Comparison of ENCODE assay signal across 15 cellular contexts in genomic region chr11:2549491-2549875, GRCh38.
DNase-seq lines count a peak whose midpoint lies in the region; ATAC-seq and TF ChIP-seq lines count a peak whose summit lies in the region.
"Had no signal": no experiment of that assay in that cellular context is flagged by ENCODE, and none has a peak within 500 bp of the region (broad histone marks: within the 10 kb centered on the region; RNA-seq: fewer than 3 reads in every experiment).

No MANE protein-coding gene starts in this region.

- H3K27ac ChIP-seq in right cardiac atrium (ENCODE audit: low read length) = no peak overlapping the region
- H3K27ac ChIP-seq: HL-60 had no signal

- no peak overlapping the region for H3K27ac Mint-ChIP-seq in CD14-positive monocyte
- H3K27ac Mint-ChIP-seq: CD8-positive, alpha-beta T cell; HFFc6 had no signal

- H3K4me1 Mint-ChIP-seq in CD14-positive monocyte = peaks cover 16% of the 10 kb centered on the region

- peaks cover 0 to 8% (median 3%) of the 10 kb centered on the region in 7 donors for H3K9me3 Mint-ChIP-seq in CD14-positive monocyte
- H3K9me3 Mint-ChIP-seq: CD8-positive, alpha-beta T cell; HFFc6 had no signal

- intact Hi-C loops in CD14-positive monocyte (cut with micrococcal nuclease) = no loop called here
- intact Hi-C loops in right cardiac atrium (cut with DNase I) = loop anchor here in 1 of 4 donors (10.0 kb wide), 1 partner anchor 225 kb away; no protein-coding TSS in a partner anchor
- intact Hi-C loops in sciatic nerve (cut with DNase I) = no loop called here

- WGBS in right cardiac atrium = 84% methylated on average over 13 of the region's 13 CpGs

- H3K4me3 Mint-ChIP-seq in CD14-positive monocyte = no peak overlapping the region
- H3K4me3 Mint-ChIP-seq: CD8-positive, alpha-beta T cell; HFFc6 had no signal

- H3K36me3 Mint-ChIP-seq in CD14-positive monocyte = peaks cover 9 to 18% of the 10 kb centered on the region in 2 donors
- H3K36me3 Mint-ChIP-seq: CD8-positive, alpha-beta T cell had no signal

- no peaks in the 10 kb centered on the region for H3K4me1 ChIP-seq in right cardiac atrium (ENCODE audit: control insufficient read depth, insufficient read depth, low read length)

- TF ChIP-seq CTCF in CD14-positive monocyte (IDR thresholded peaks at IDR 0.05) = no peak

- peaks cover 0 to 7% (median 4%) of the 10 kb centered on the region in 3 donors for H3K27me3 Mint-ChIP-seq in CD14-positive monocyte (ENCODE audit: low read depth in 3 of 3)

- peak; percentile 45 for DNase-seq in activated effector memory CD4-positive, alpha-beta T cell treated with anti-CD3 and anti-CD28 coated beads, Interleukin-2, amount 50 U/mL, for 16 hours
- DNase-seq in activated effector memory CD4-positive, alpha-beta T cell treated with Interleukin-2 at 50 U/mL for 16 hours = no peak
- DNase-seq in CD14-positive monocyte (ENCODE audit: low spot score) (peak; percentile 39), right cardiac atrium (peak; percentile 10 to 24 (median 13)), sciatic nerve (ENCODE audit: low spot score) (peak; percentile 36)
- DNase-seq: 8988T; CD8-positive, alpha-beta T cell; HFFc6; NCI-H187 treated with DMSO at 0.1 percent for 48 hours; NCI-H345; NCI-H526 treated with DMSO at 0.1 percent for 48 hours had no signal

- H3K4me3 ChIP-seq in right cardiac atrium (ENCODE audit: low read length) = no peak overlapping the region

- no peaks in the 10 kb centered on the region for H3K27me3 ChIP-seq in right cardiac atrium (ENCODE audit: control insufficient read depth, insufficient read depth)

- H3K9me3 ChIP-seq in right cardiac atrium (ENCODE audit: control insufficient read depth, low read length) = no peaks in the 10 kb centered on the region

- ATAC-seq in right cardiac atrium = peak; percentile 29 to 39
- peak; percentile 44 for ATAC-seq in sciatic nerve
- ATAC-seq in GM19035 (IDR thresholded peaks at IDR 0.05; ENCODE audit: unreplicated experiment) = no peak
- no peak for ATAC-seq in HG03460 (IDR thresholded peaks at IDR 0.05; ENCODE audit: unreplicated experiment)
- ATAC-seq in HG03045 (IDR thresholded peaks at IDR 0.05; ENCODE audit: unreplicated experiment) = no peak
- ATAC-seq: CD8-positive, alpha-beta T cell had no signal

Comparison
In these comparisons a context has a peak if more than half of its experiments do, and no peak if none do; other contexts are left out.
1. ATAC-seq: peak in right cardiac atrium (2 of 2) and sciatic nerve (single experiment); none in GM19035 (single experiment), HG03460 (single experiment) and HG03045 (single experiment).